Comparison of ENCODE assay signal across 7 cellular contexts in the genomic region with DNA sequence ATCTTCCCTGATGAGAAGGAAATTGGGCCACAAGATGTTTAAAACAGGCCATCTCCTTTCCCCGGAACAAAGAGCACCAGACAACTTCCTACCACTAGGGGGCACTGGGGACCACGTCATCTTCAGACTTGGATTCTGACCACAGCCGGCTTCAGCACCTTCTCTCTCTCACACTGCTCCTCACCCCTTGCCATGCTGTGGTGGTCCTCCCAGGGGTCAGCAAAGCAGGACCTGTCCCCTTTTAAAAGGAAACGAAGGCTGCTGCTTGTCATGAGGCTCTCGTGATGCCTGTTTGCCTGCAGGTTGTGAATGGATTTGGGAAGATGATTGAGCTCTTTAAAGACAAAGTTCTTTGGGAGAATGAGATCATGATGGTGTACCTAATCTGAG. TPM values are rescaled to one million over a fixed set of nuclear protein-coding genes. Genes with fewer than 3 reads are reported as not detected.
A peak's percentile ranks its signal among the peaks of the same experiment; 100 is the strongest.
DNase-seq lines count a peak whose midpoint lies in the region; ATAC-seq, FAIRE-seq and TF ChIP-seq lines count a peak whose summit lies in the region.

No MANE protein-coding gene starts in this region.

- TF ChIP-seq POLR2A in GM12892 (IDR thresholded peaks at IDR 0.05; ENCODE audit: low read depth, low read length), result no peak

- H3K4me3 Mint-ChIP-seq in activated CD4-positive, alpha-beta memory T cell treated with anti-CD3 and anti-CD28 coated beads for 36 hours, result no peak overlapping the region

- H3K27me3 Mint-ChIP-seq in activated CD4-positive, alpha-beta memory T cell treated with anti-CD3 and anti-CD28 coated beads for 36 hours, result no peaks in the 10 kb centered on the region

- CTCF ChIA-PET in activated CD4-positive, alpha-beta memory T cell treated with anti-CD3 and anti-CD28 coated beads for 36 hours (lab: Charles Lee), result interaction anchor here (0.6 to 6.9 kb wide), 22 partner anchors 9 to 217 kb away, joined by 3 to 124 read pairs (median 5); no protein-coding TSS in a partner anchor

- intact Hi-C loops in activated CD4-positive, alpha-beta memory T cell treated with anti-CD3 and anti-CD28 coated beads for 36 hours (cut with micrococcal nuclease), result loop anchor here (1.0 to 10.0 kb wide), 5 partner anchors 16 to 231 kb away; a partner anchor contains a TSS

- no peak overlapping the region for H3K27ac Mint-ChIP-seq in activated CD4-positive, alpha-beta memory T cell treated with anti-CD3 and anti-CD28 coated beads for 36 hours

- peak; percentile 56 for DNase-seq in GM12892 (ENCODE audit: insufficient read length)
- peak; percentile 42 for DNase-seq in NCI-H748 treated with DMSO at 0.1 percent for 48 hours (lab: John Stamatoyannopoulos, UW)
- DNase-seq in activated CD4-positive, alpha-beta memory T cell treated with anti-CD3 and anti-CD28 coated beads for 36 hours, result peak; percentile 90
- DNase-seq in effector CD4-positive, alpha-beta T cell, result peak; percentile 79
- DNase-seq in medulla oblongata (ENCODE audit: extremely low spot score), result peak; percentile 92
- DNase-seq in stimulated activated CD8-positive, alpha-beta memory T cell treated with anti-CD3 and anti-CD28 coated beads, Interleukin-12 subunit alpha, Interleukin-12 subunit beta, amount 100 ng/mL, for 1 hour (ENCODE audit: low read depth), result peak; percentile 73

- peak; percentile 84 for FAIRE-seq in GM12892 (lab: Jason Lieb, UNC)

- POLR2A ChIA-PET in activated CD4-positive, alpha-beta memory T cell treated with anti-CD3 and anti-CD28 coated beads for 36 hours (lab: Charles Lee), result interaction anchor here (0.7 to 1.8 kb wide), 4 partner anchors 16 to 87 kb away, joined by 3 to 6 read pairs (median 4); no protein-coding TSS in a partner anchor

- peaks cover 17% of the 10 kb centered on the region for H3K4me1 Mint-ChIP-seq in activated CD4-positive, alpha-beta memory T cell treated with anti-CD3 and anti-CD28 coated beads for 36 hours (ENCODE audit: low read depth)

- H3K9me3 Mint-ChIP-seq in activated CD4-positive, alpha-beta memory T cell treated with anti-CD3 and anti-CD28 coated beads for 36 hours, result no peaks in the 10 kb centered on the region

- H3K36me3 Mint-ChIP-seq in activated CD4-positive, alpha-beta memory T cell treated with anti-CD3 and anti-CD28 coated beads for 36 hours, result peaks cover 26% of the 10 kb centered on the region

- ATAC-seq in HG03175 (IDR thresholded peaks at IDR 0.05; ENCODE audit: unreplicated experiment), result peak; percentile 74

RNA-seq across cellular contexts. Expression of a gene that starts 16.2 kb away (rescaled TPM):
- polyA plus RNA-seq in GM12892 (2012; ENCODE audit: missing spikeins), result 20.8 TPM
- total RNA-seq in activated CD4-positive, alpha-beta memory T cell treated with anti-CD3 and anti-CD28 coated beads for 36 hours, result 10 to 100 TPM; 35.0 to 38.2 TPM

RNA-seq across cellular contexts. Expression of a gene that starts 47.0 kb away (rescaled TPM):
- 46.9 TPM for polyA plus RNA-seq in GM12892 (2012; ENCODE audit: missing spikeins)
- total RNA-seq in activated CD4-positive, alpha-beta memory T cell treated with anti-CD3 and anti-CD28 coated beads for 36 hours, result 10 to 100 TPM; 23.8 to 25.9 TPM

Comparison
In these comparisons a context has a peak if more than half of its experiments do, and no peak if none do; other contexts are left out.
1. Peak in every context shown above with its lines: DNase-seq and ATAC-seq.
2. DNase-seq: peak in every context shown above with its lines; median percentile 92 in medulla oblongata; 90 in activated CD4-positive, alpha-beta memory T cell treated with anti-CD3 and anti-CD28 coated beads for 36 hours; 79 in effector CD4-positive, alpha-beta T cell; 73 in stimulated activated CD8-positive, alpha-beta memory T cell treated with anti-CD3 and anti-CD28 coated beads, Interleukin-12 subunit alpha, Interleukin-12 subunit beta, amount 100 ng/mL, for 1 hour; 56 in GM12892; 42 in NCI-H748 treated with DMSO at 0.1 percent for 48 hours.